8 cellular contexts compared by ENCODE assay signal in the genomic region with DNA sequence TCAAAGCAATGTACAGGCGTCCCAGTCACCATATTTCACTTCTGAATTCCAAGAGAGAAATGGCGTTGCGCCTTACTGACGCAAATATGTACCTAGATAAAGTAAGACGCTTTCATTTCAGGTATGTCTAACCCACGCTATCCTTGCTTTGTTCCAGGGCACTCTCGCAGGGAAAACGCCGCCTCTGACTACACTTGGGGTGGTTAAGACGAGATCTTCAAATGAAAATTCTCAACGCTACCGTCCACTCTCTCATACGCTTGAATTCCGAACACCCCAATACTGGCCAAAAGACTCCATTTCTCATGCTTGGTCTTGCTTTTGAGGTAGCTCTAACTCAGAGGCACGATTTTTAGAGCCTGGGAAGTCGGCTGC. TPM values are rescaled to one million over a fixed set of nuclear protein-coding genes. Genes with fewer than 3 reads are reported as not detected.
A peak's percentile ranks its signal among the peaks of the same experiment; 100 is the strongest.
DNase-seq lines count a peak whose midpoint lies in the region; ATAC-seq and TF ChIP-seq lines count a peak whose summit lies in the region.

No MANE protein-coding gene starts in this region.

- ATAC-seq in activated naive CD8-positive, alpha-beta T cell treated with anti-CD3 and anti-CD28 coated beads, Interleukin-2, amount 10 ng/mL, durations not matched to agents 7 days and 5 days (ENCODE audit: low read depth), result no peak

- H3K27me3 ChIP-seq in HL-60 (ENCODE audit: insufficient read depth, poor library complexity, severe bottlenecking) (no peaks in the 10 kb centered on the region), iPS-15b (ENCODE audit: control insufficient read depth, insufficient read depth, low read length) (no peaks in the 10 kb centered on the region)

- DNase-seq in stimulated activated CD4-positive, alpha-beta T cell treated with anti-CD3 and anti-CD28 coated beads, Interleukin-4, amount 100 ng/mL, for 24 hours, result peak; percentile 56
- no peak for DNase-seq in stimulated activated CD4-positive, alpha-beta T cell treated with anti-CD3 and anti-CD28 coated beads, Interleukin-4, amount 100 ng/mL, for 4 hours
- DNase-seq in HL-60 (ENCODE audit: low read depth in 1 of 2, low spot score in 1 of 2), result no peak
- no peak for DNase-seq in activated naive CD8-positive, alpha-beta T cell treated with anti-CD3 and anti-CD28 coated beads, Interleukin-2, amount 10 ng/mL, durations not matched to agents 7 days and 5 days
- peak; percentile 21 for DNase-seq in smooth muscle cell of the brain vasculature (ENCODE audit: low read depth, low spot score)
- no peak for DNase-seq in 8988T
- DNase-seq in NCI-H524 (lab: John Stamatoyannopoulos, UW), result no peak

- no peaks in the 10 kb centered on the region for H3K4me1 ChIP-seq in iPS-15b (ENCODE audit: control insufficient read depth, insufficient read depth, low read length)

- H3K9me3 ChIP-seq in iPS-15b (ENCODE audit: control insufficient read depth, insufficient read depth, low read length), result no peaks in the 10 kb centered on the region

- peaks cover 8% of the 10 kb centered on the region for H3K36me3 ChIP-seq in iPS-15b (ENCODE audit: control insufficient read depth, insufficient read depth, low read length)

- peak overlapping the region; percentile 82 for H3K9ac ChIP-seq in iPS-15b (ENCODE audit: low read depth, low read length)

- peak overlapping the region; percentile 99 for H3K27ac Mint-ChIP-seq in activated naive CD8-positive, alpha-beta T cell treated with anti-CD3 and anti-CD28 coated beads, Interleukin-2, amount 10 ng/mL, durations not matched to agents 7 days and 5 days

- peak overlapping the region; percentile 94 for H3K4me3 Mint-ChIP-seq in activated naive CD8-positive, alpha-beta T cell treated with anti-CD3 and anti-CD28 coated beads, Interleukin-2, amount 10 ng/mL, durations not matched to agents 7 days and 5 days

- peaks cover 33% of the 10 kb centered on the region for H3K36me3 Mint-ChIP-seq in activated naive CD8-positive, alpha-beta T cell treated with anti-CD3 and anti-CD28 coated beads, Interleukin-2, amount 10 ng/mL, durations not matched to agents 7 days and 5 days

- POLR2A ChIA-PET in activated naive CD8-positive, alpha-beta T cell treated with anti-CD3 and anti-CD28 coated beads, Interleukin-2, amount 10 ng/mL, durations not matched to agents 7 days and 5 days (lab: Charles Lee), result interaction anchor here (0.6 to 2.7 kb wide), 14 partner anchors 9 to 360 kb away, joined by 3 to 29 read pairs (median 4); a partner anchor contains a TSS

- peaks cover 19% of the 10 kb centered on the region for H3K4me1 Mint-ChIP-seq in activated naive CD8-positive, alpha-beta T cell treated with anti-CD3 and anti-CD28 coated beads, Interleukin-2, amount 10 ng/mL, durations not matched to agents 7 days and 5 days

- H3K4me3 ChIP-seq in HL-60 (replicated peaks; ENCODE audit: insufficient read depth, low read length) (peak overlapping the region; percentile 89), iPS-15b (ENCODE audit: low read depth, low read length) (peak overlapping the region; percentile 70)

- H3K27ac ChIP-seq in HL-60 (replicated peaks), result peak overlapping the region; percentile 92

- TF ChIP-seq CTCF in HL-60 (IDR thresholded peaks at IDR 0.05; ENCODE audit: insufficient read depth, low read length), result no peak

- no peaks in the 10 kb centered on the region for H3K27me3 Mint-ChIP-seq in activated naive CD8-positive, alpha-beta T cell treated with anti-CD3 and anti-CD28 coated beads, Interleukin-2, amount 10 ng/mL, durations not matched to agents 7 days and 5 days

- H3K9me3 Mint-ChIP-seq in activated naive CD8-positive, alpha-beta T cell treated with anti-CD3 and anti-CD28 coated beads, Interleukin-2, amount 10 ng/mL, durations not matched to agents 7 days and 5 days, result no peaks in the 10 kb centered on the region

RNA-seq across cellular contexts. Expression of a gene that starts 0.7 kb away (rescaled TPM):
- 10 to 100 TPM; 20.6 to 21.2 TPM for total RNA-seq in activated naive CD8-positive, alpha-beta T cell treated with anti-CD3 and anti-CD28 coated beads, Interleukin-2, amount 10 ng/mL, durations not matched to agents 7 days and 5 days

RNA-seq across cellular contexts. Expression of a gene that starts 9.6 kb away (rescaled TPM):
- not detected for total RNA-seq in activated naive CD8-positive, alpha-beta T cell treated with anti-CD3 and anti-CD28 coated beads, Interleukin-2, amount 10 ng/mL, durations not matched to agents 7 days and 5 days

RNA-seq across cellular contexts. Expression of a gene that starts 59.8 kb away (rescaled TPM):
- 1 to 10 TPM; 6.0 to 7.2 TPM for total RNA-seq in activated naive CD8-positive, alpha-beta T cell treated with anti-CD3 and anti-CD28 coated beads, Interleukin-2, amount 10 ng/mL, durations not matched to agents 7 days and 5 days

Comparison
In these comparisons a context has a peak if more than half of its experiments do, and no peak if none do; other contexts are left out.
1. DNase-seq: peak in stimulated activated CD4-positive, alpha-beta T cell treated with anti-CD3 and anti-CD28 coated beads, Interleukin-4, amount 100 ng/mL, for 24 hours (single experiment) and smooth muscle cell of the brain vasculature (single experiment); none in stimulated activated CD4-positive, alpha-beta T cell treated with anti-CD3 and anti-CD28 coated beads, Interleukin-4, amount 100 ng/mL, for 4 hours (0 of 2), HL-60 (0 of 2), activated naive CD8-positive, alpha-beta T cell treated with anti-CD3 and anti-CD28 coated beads, Interleukin-2, amount 10 ng/mL, durations not matched to agents 7 days and 5 days (single experiment), 8988T (single experiment) and NCI-H524 (0 of 2).